In the genomic region with DNA sequence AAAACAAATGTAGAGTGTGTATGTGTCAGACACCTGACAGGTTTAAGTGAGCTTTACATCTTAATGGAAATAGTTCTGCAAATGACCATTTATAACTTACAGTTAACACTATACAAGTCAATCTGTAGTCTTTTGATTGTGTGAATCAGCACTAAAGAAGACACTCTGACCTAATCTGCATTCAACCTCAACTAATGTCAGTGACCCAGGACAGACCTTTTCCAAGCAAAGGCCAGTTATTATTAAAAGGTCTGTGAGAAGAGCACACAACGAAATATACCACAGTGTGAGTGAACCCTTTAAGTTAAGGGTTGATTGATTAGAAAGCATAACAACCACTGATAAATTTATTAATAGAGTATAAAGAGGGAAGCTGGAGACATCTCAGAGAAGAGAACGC, we compare ENCODE assay signal across 8 cellular contexts.
"Had no signal": no experiment of that assay in that cellular context is flagged by ENCODE, and none has a peak within 500 bp of the region (broad histone marks: within the 10 kb centered on the region; RNA-seq: fewer than 3 reads in every experiment).

No MANE protein-coding gene starts in this region.

- H3K4me1 ChIP-seq: HAP-1 had no signal

- H3K4me3 ChIP-seq: GM23248, HAP-1 had no signal

- ATAC-seq: HCT116 had no signal

- H3K4me3 Mint-ChIP-seq: HFFc6, IgD-negative memory B cell had no signal

- H3K36me3 Mint-ChIP-seq: IgD-negative memory B cell had no signal

- H3K4me1 Mint-ChIP-seq: IgD-negative memory B cell had no signal

- DNase-seq: GM23248, GOT3, H7, HFFc6, KBM-7 had no signal

- H3K27ac ChIP-seq: GM23248 had no signal

- H3K27me3 Mint-ChIP-seq: IgD-negative memory B cell had no signal

- H3K27ac Mint-ChIP-seq: HFFc6, IgD-negative memory B cell had no signal

- H3K36me3 ChIP-seq: HAP-1 had no signal

- H3K9me3 ChIP-seq: HAP-1 had no signal
